Comparison of ENCODE assay signal across 22 cellular contexts in genomic region chr12:94779520-94779919, GRCh38.
A peak's percentile ranks its signal among the peaks of the same experiment; 100 is the strongest.
DNase-seq lines count a peak whose midpoint lies in the region; ATAC-seq and TF ChIP-seq lines count a peak whose summit lies in the region.
"Had no signal": no experiment of that assay in that cellular context is flagged by ENCODE, and none has a peak within 500 bp of the region (broad histone marks: within the 10 kb centered on the region; RNA-seq: fewer than 3 reads in every experiment).

No MANE protein-coding gene starts in this region.

- H4K12ac ChIP-seq in trophoblast cell (ENCODE audit: low read depth, low read length) = no peak overlapping the region

- H3K4me1 Mint-ChIP-seq in stimulated activated naive CD8-positive, alpha-beta T cell treated with anti-CD3 and anti-CD28 coated beads, Interleukin-15, amount 100 ng/mL, for 72 hours = no peaks in the 10 kb centered on the region
- H3K4me1 Mint-ChIP-seq in neural progenitor cell = no peaks in the 10 kb centered on the region
- H3K4me1 Mint-ChIP-seq: endodermal cell had no signal

- no peak overlapping the region for H4K8ac ChIP-seq in trophoblast cell (ENCODE audit: low read depth, low read length)

- H2AFZ ChIP-seq in SK-N-SH (ENCODE audit: low read depth) (no peak overlapping the region), trophoblast cell (ENCODE audit: insufficient read depth, low read length, poor library complexity) (no peak overlapping the region), neural progenitor cell (replicated peaks) (no peak overlapping the region)

- H2BK5ac ChIP-seq in trophoblast cell (ENCODE audit: low read depth, low read length, poor library complexity) = no peak overlapping the region

- no peak overlapping the region for H3K9ac ChIP-seq in SK-N-SH
- H3K9ac ChIP-seq in trophoblast cell (ENCODE audit: low read length) = no peak overlapping the region
- H3K9ac ChIP-seq in neural progenitor cell = no peak overlapping the region

- WGBS in SK-N-SH (ENCODE audit: low lambda C conversion rate) = 45% methylated on average over 6 of the region's 6 CpGs
- WGBS in trophoblast cell (ENCODE audit: extremely low coverage, insufficient coverage, insufficient read length) = no CpG with 5 or more reads among the region's 6 CpGs

- H3K9me3 ChIP-seq in SK-N-SH (no peaks in the 10 kb centered on the region), trophoblast cell (ENCODE audit: insufficient read depth, low read depth, low read length) (no peaks in the 10 kb centered on the region), neural progenitor cell (ENCODE audit: low read depth) (no peaks in the 10 kb centered on the region)
- H3K9me3 ChIP-seq: upper lobe of right lung had no signal

- no peaks in the 10 kb centered on the region for H3K79me2 ChIP-seq in SK-N-SH (ENCODE audit: insufficient read depth)
- no peaks in the 10 kb centered on the region for H3K79me2 ChIP-seq in trophoblast cell (ENCODE audit: control insufficient read depth, insufficient read depth, low read length, poor library complexity)
- no peaks in the 10 kb centered on the region for H3K79me2 ChIP-seq in neural progenitor cell (ENCODE audit: low read depth)

- no peak overlapping the region for H2BK12ac ChIP-seq in trophoblast cell (ENCODE audit: low read length)

- H3K36me3 Mint-ChIP-seq in neural progenitor cell = no peaks in the 10 kb centered on the region
- H3K36me3 Mint-ChIP-seq: naive thymus-derived CD8-positive, alpha-beta T cell had no signal

- H3K79me1 ChIP-seq in trophoblast cell (ENCODE audit: low read length) = peaks cover 6% of the 10 kb centered on the region

- no peak overlapping the region for H3K4me3 ChIP-seq in SK-N-SH (ENCODE audit: low read depth in 2 of 2, low read length in 1 of 2)
- H3K4me3 ChIP-seq in fibroblast of the aortic adventitia (ENCODE audit: low read depth, low read length) = no peak overlapping the region
- H3K4me3 ChIP-seq in skeletal muscle cell (ENCODE audit: low read depth, low read length) = no peak overlapping the region
- no peak overlapping the region for H3K4me3 ChIP-seq in trophoblast cell (ENCODE audit: low read depth, low read length)
- no peak overlapping the region for H3K4me3 ChIP-seq in neural progenitor cell
- H3K4me3 ChIP-seq: SK-N-MC, upper lobe of right lung had no signal

- H3K27me3 Mint-ChIP-seq in stimulated activated naive CD8-positive, alpha-beta T cell treated with anti-CD3 and anti-CD28 coated beads, Interleukin-15, amount 100 ng/mL, for 72 hours = peaks cover 47% of the 10 kb centered on the region
- H3K27me3 Mint-ChIP-seq in neural progenitor cell (ENCODE audit: insufficient read depth, low read depth) = peaks cover 2% of the 10 kb centered on the region
- H3K27me3 Mint-ChIP-seq: stimulated activated naive B cell treated with anti-CD40 and anti-IgM and Interleukin-4, amounts not matched to agents 10 μg/mL and 1 μg/mL and 100 μg/mL, for 72 hours had no signal

- POLR2A ChIA-PET in SK-N-SH (lab: Yijun Ruan, JAX) = no interaction called here

- TF ChIP-seq CTCF in SK-N-SH (IDR thresholded peaks at IDR 0.05) (no peak), fibroblast of the aortic adventitia (IDR thresholded peaks at IDR 0.05; ENCODE audit: insufficient read depth, low read length) (no peak), neural progenitor cell (IDR thresholded peaks at IDR 0.05) (no peak)

- H4K20me1 ChIP-seq in SK-N-SH (ENCODE audit: insufficient read depth) = no peaks in the 10 kb centered on the region
- no peaks in the 10 kb centered on the region for H4K20me1 ChIP-seq in neural progenitor cell (ENCODE audit: low read depth)

- no peak overlapping the region for H2BK120ac ChIP-seq in trophoblast cell (ENCODE audit: insufficient read depth, low read length, poor library complexity)

- DNase-seq in GM04503 (ENCODE audit: low read depth) = peak; percentile 82
- no peak for DNase-seq in SK-N-SH
- peak; percentile 87 for DNase-seq in fibroblast of the aortic adventitia (ENCODE audit: low read depth)
- DNase-seq in skeletal muscle cell (ENCODE audit: low read depth) = peak; percentile 65
- DNase-seq in trophoblast cell = no peak
- DNase-seq in DMS153 (lab: John Stamatoyannopoulos, UW) = no peak
- DNase-seq in stimulated activated naive CD8-positive, alpha-beta T cell treated with anti-CD3 and anti-CD28 coated beads, Interleukin-15, amount 100 ng/mL, for 72 hours = no peak
- DNase-seq in neural progenitor cell (ENCODE audit: low spot score) = no peak
- DNase-seq: activated gamma-delta T cell treated with Interleukin-2 at 50 U/mL for 16 hours; CD4-positive, CD25-positive, alpha-beta regulatory T cell; endodermal cell; GDM1; GOT3; left colon; naive thymus-derived CD8-positive, alpha-beta T cell; NCI-H1048; NCI-H2227 treated with DMSO at 0.1 percent for 48 hours; right cardiac atrium; stimulated activated naive B cell treated with anti-CD40 and anti-IgM and Interleukin-4, amounts not matched to agents 10 μg/mL and 1 μg/mL and 100 μg/mL, for 72 hours; upper lobe of right lung had no signal

- no peaks in the 10 kb centered on the region; the same call in 1 of the 2 replicates for H3K27me3 ChIP-seq in SK-N-SH (ENCODE audit: insufficient read depth)
- no peaks in the 10 kb centered on the region for H3K27me3 ChIP-seq in trophoblast cell (ENCODE audit: insufficient read depth, low read length)
- H3K27me3 ChIP-seq in neural progenitor cell = no peaks in the 10 kb centered on the region
- H3K27me3 ChIP-seq: upper lobe of right lung had no signal

- H3K9me2 ChIP-seq in SK-N-SH = no peaks in the 10 kb centered on the region

- no peak overlapping the region for H3K27ac Mint-ChIP-seq in stimulated activated naive CD8-positive, alpha-beta T cell treated with anti-CD3 and anti-CD28 coated beads, Interleukin-15, amount 100 ng/mL, for 72 hours
- H3K27ac Mint-ChIP-seq in neural progenitor cell = no peak overlapping the region
- H3K27ac Mint-ChIP-seq: CD4-positive, CD25-positive, alpha-beta regulatory T cell; endodermal cell; naive thymus-derived CD8-positive, alpha-beta T cell; stimulated activated naive B cell treated with anti-CD40 and anti-IgM and Interleukin-4, amounts not matched to agents 10 μg/mL and 1 μg/mL and 100 μg/mL, for 72 hours had no signal

- H3K14ac ChIP-seq in trophoblast cell (ENCODE audit: low read length) = no peak overlapping the region

- no peak overlapping the region for H3K4me3 Mint-ChIP-seq in stimulated activated naive CD8-positive, alpha-beta T cell treated with anti-CD3 and anti-CD28 coated beads, Interleukin-15, amount 100 ng/mL, for 72 hours
- no peak overlapping the region for H3K4me3 Mint-ChIP-seq in neural progenitor cell
- H3K4me3 Mint-ChIP-seq: CD4-positive, CD25-positive, alpha-beta regulatory T cell; endodermal cell; naive thymus-derived CD8-positive, alpha-beta T cell had no signal

- H3K4me2 ChIP-seq in SK-N-SH (no peak overlapping the region), trophoblast cell (ENCODE audit: low read length) (no peak overlapping the region), neural progenitor cell (no peak overlapping the region)

- ATAC-seq in stimulated activated naive CD8-positive, alpha-beta T cell treated with anti-CD3 and anti-CD28 coated beads, Interleukin-15, amount 100 ng/mL, for 72 hours = no peak
- ATAC-seq: left colon; naive thymus-derived CD8-positive, alpha-beta T cell; stimulated activated naive B cell treated with anti-CD40 and anti-IgM and Interleukin-4, amounts not matched to agents 10 μg/mL and 1 μg/mL and 100 μg/mL, for 72 hours; upper lobe of right lung had no signal

- peaks cover 0 to 8% of the 10 kb centered on the region in 2 donors for H3K9me3 Mint-ChIP-seq in stimulated activated naive CD8-positive, alpha-beta T cell treated with anti-CD3 and anti-CD28 coated beads, Interleukin-15, amount 100 ng/mL, for 72 hours
- H3K9me3 Mint-ChIP-seq in neural progenitor cell = peaks cover 2% of the 10 kb centered on the region
- H3K9me3 Mint-ChIP-seq: endodermal cell had no signal

- H3F3A ChIP-seq in SK-N-SH (replicated peaks; ENCODE audit: insufficient read depth) (peaks cover 9% of the 10 kb centered on the region), neural progenitor cell (ENCODE audit: low read depth) (no peaks in the 10 kb centered on the region)

- H3K23ac ChIP-seq in trophoblast cell (ENCODE audit: low read length) = no peak overlapping the region

- H3K4me1 ChIP-seq in SK-N-SH (ENCODE audit: control insufficient read depth in 1 of 2, insufficient read depth in 2 of 2, low read depth in 1 of 2, low read length in 1 of 2) (peaks cover 0 to 11% of the 10 kb centered on the region in 2 experiments; a peak in 1 of 4 replicates), trophoblast cell (ENCODE audit: control insufficient read depth in 1 of 2, insufficient read depth in 2 of 2, low read length in 2 of 2) (peaks cover 3 to 4% of the 10 kb centered on the region in 2 experiments), neural progenitor cell (no peaks in the 10 kb centered on the region)
- H3K4me1 ChIP-seq: upper lobe of right lung had no signal

- H3K4ac ChIP-seq in trophoblast cell (ENCODE audit: low read depth, low read length) = no peak overlapping the region

- no peak overlapping the region for H4K91ac ChIP-seq in trophoblast cell (ENCODE audit: low read depth, low read length)

- CTCF ChIA-PET in SK-N-SH (lab: Yijun Ruan, JAX) = no interaction called here

- TF ChIP-seq EP300 in SK-N-SH (IDR thresholded peaks at IDR 0.05; ENCODE audit: borderline replicate concordance in 1 of 2, low read depth in 1 of 2, low read length in 1 of 2) = no peak

- no peak overlapping the region for H2AK5ac ChIP-seq in trophoblast cell (ENCODE audit: low read length)

- H3K36me3 ChIP-seq in SK-N-SH (replicated peaks in 1 of 2; ENCODE audit: control insufficient read depth in 1 of 2, insufficient read depth in 2 of 2, low read length in 1 of 2) (no peaks in the 10 kb centered on the region), trophoblast cell (ENCODE audit: control insufficient read depth in 1 of 2, insufficient read depth in 2 of 2, low read length in 2 of 2) (no peaks in the 10 kb centered on the region), neural progenitor cell (no peaks in the 10 kb centered on the region)
- H3K36me3 ChIP-seq: upper lobe of right lung had no signal

- no peak overlapping the region for H3K18ac ChIP-seq in trophoblast cell (ENCODE audit: low read length)

- TF ChIP-seq RAD21 in SK-N-SH (IDR thresholded peaks at IDR 0.05; ENCODE audit: low read length) = no peak

- H3K27ac ChIP-seq in SK-N-SH (ENCODE audit: low read depth in 2 of 2, low read length in 1 of 2) (no peak overlapping the region), trophoblast cell (ENCODE audit: low read depth, low read length) (no peak overlapping the region), neural progenitor cell (no peak overlapping the region)
- H3K27ac ChIP-seq: SK-N-MC, upper lobe of right lung, VCaP had no signal

TF ChIP-seq in SK-N-SH, 30 proteins besides CTCF, POLR2A, EP300 and RAD21 (continues in another document):
- TF ChIP-seq NRF1 (IDR thresholded peaks at IDR 0.05; ENCODE audit: low read depth, low read length) (no peak), TCF12 (IDR thresholded peaks at IDR 0.05) (peak; percentile 81), POLR2AphosphoS5 (IDR thresholded peaks at IDR 0.05; ENCODE audit: low read depth, low read length) (no peak; the same call in 1 of the 2 replicates)

Comparison
In these comparisons a context has a peak if more than half of its experiments do, and no peak if none do; other contexts are left out.
1. DNase-seq: peak in GM04503 (single experiment), fibroblast of the aortic adventitia (single experiment) and skeletal muscle cell (single experiment); none in SK-N-SH (single experiment), trophoblast cell (0 of 2), DMS153 (single experiment), stimulated activated naive CD8-positive, alpha-beta T cell treated with anti-CD3 and anti-CD28 coated beads, Interleukin-15, amount 100 ng/mL, for 72 hours (0 of 2) and neural progenitor cell (single experiment).